1 cellular context compared by ENCODE assay signal in genomic region chr11:46916669-46917108, GRCh38.
A peak's percentile ranks its signal among the peaks of the same experiment; 100 is the strongest.
TF ChIP-seq lines count a peak whose summit lies in the region.

No MANE protein-coding gene starts in this region.

TF ChIP-seq in HepG2, 621 proteins besides CTCF, POLR2A, EP300 and RAD21 (continued from another document):
- TF ChIP-seq ZBTB26 (CRISPR knock-in tag; IDR thresholded peaks at IDR 0.05; ENCODE audit: borderline replicate concordance) (0 out of 2 replicates have a peak, but pooled peaks have one; percentile 7), PHF21A (CRISPR knock-in tag; IDR thresholded peaks at IDR 0.05) (peak; percentile 69; the same call in 1 of the 2 replicates), ASH2L (IDR thresholded peaks at IDR 0.05; ENCODE audit: insufficient read length, low read depth, low read length) (peak; percentile 18), MAX (IDR thresholded peaks at IDR 0.05) (peak; percentile 42; the same call in 1 of the 2 replicates), KLF6 (CRISPR knock-in tag; IDR thresholded peaks at IDR 0.05) (0 out of 2 replicates have a peak, but pooled peaks have one; percentile 20), ZNF430 (CRISPR knock-in tag; IDR thresholded peaks at IDR 0.05) (0 out of 2 replicates have a peak, but pooled peaks have one; percentile 22), ZBTB7B (CRISPR knock-in tag; IDR thresholded peaks at IDR 0.05) (0 out of 2 replicates have a peak, but pooled peaks have one; percentile 50), NFRKB (IDR thresholded peaks at IDR 0.05) (no peak), ZNF280D (CRISPR knock-in tag; IDR thresholded peaks at IDR 0.05) (peak; percentile 40; the same call in 1 of the 2 replicates), SAP130 (CRISPR knock-in tag; IDR thresholded peaks at IDR 0.05; ENCODE audit: low read depth) (peak; percentile 34), ZNF800 (CRISPR knock-in tag; IDR thresholded peaks at IDR 0.05) (0 out of 2 replicates have a peak, but pooled peaks have one; percentile 60), POLR2G (IDR thresholded peaks at IDR 0.05; ENCODE audit: low read depth, low read length) (0 out of 2 replicates have a peak, but pooled peaks have one; percentile 22), ZFY (CRISPR knock-in tag; IDR thresholded peaks at IDR 0.05) (peak; percentile 30), ZNF772 (CRISPR knock-in tag; IDR thresholded peaks at IDR 0.05) (no peak), ZNF441 (CRISPR knock-in tag; IDR thresholded peaks at IDR 0.05; ENCODE audit: borderline replicate concordance) (peak; percentile 40; the same call in 1 of the 2 replicates), ZNF720 (CRISPR knock-in tag; IDR thresholded peaks at IDR 0.05) (no peak), SMAD3 (CRISPR knock-in tag; IDR thresholded peaks at IDR 0.05) (0 out of 2 replicates have a peak, but pooled peaks have one; percentile 11), KLF15 (CRISPR knock-in tag; IDR thresholded peaks at IDR 0.05; ENCODE audit: borderline replicate concordance) (no peak), KDM3A (CRISPR knock-in tag; IDR thresholded peaks at IDR 0.05; ENCODE audit: low read depth) (0 out of 2 replicates have a peak, but pooled peaks have one; percentile 17), ONECUT2 (CRISPR knock-in tag; IDR thresholded peaks at IDR 0.05) (no peak), KDM2A (CRISPR knock-in tag; IDR thresholded peaks at IDR 0.05; ENCODE audit: borderline replicate concordance, low read depth) (peak; percentile 40; the same call in 1 of the 2 replicates), PHF8 (CRISPR knock-in tag; IDR thresholded peaks at IDR 0.05) (0 out of 2 replicates have a peak, but pooled peaks have one; percentile 8), ZBTB7A (CRISPR knock-in tag; IDR thresholded peaks at IDR 0.05) (0 out of 2 replicates have a peak, but pooled peaks have one; percentile 50), RARG (CRISPR knock-in tag; IDR thresholded peaks at IDR 0.05; ENCODE audit: low read depth) (no peak), LCORL (IDR thresholded peaks at IDR 0.05) (no peak), LCORL (CRISPR knock-in tag; IDR thresholded peaks at IDR 0.05) (peak; percentile 33; the same call in 1 of the 2 replicates), HDAC1 (CRISPR knock-in tag; IDR thresholded peaks at IDR 0.05) (peak; percentile 35; the same call in 1 of the 2 replicates), NFIC (IDR thresholded peaks at IDR 0.05; ENCODE audit: low read length) (0 out of 2 replicates have a peak, but pooled peaks have one; percentile 9), ZNF256 (CRISPR knock-in tag; conservative IDR thresholded peaks at IDR 0.05) (no peak)
- TF ChIP-seq, protein P1, sequence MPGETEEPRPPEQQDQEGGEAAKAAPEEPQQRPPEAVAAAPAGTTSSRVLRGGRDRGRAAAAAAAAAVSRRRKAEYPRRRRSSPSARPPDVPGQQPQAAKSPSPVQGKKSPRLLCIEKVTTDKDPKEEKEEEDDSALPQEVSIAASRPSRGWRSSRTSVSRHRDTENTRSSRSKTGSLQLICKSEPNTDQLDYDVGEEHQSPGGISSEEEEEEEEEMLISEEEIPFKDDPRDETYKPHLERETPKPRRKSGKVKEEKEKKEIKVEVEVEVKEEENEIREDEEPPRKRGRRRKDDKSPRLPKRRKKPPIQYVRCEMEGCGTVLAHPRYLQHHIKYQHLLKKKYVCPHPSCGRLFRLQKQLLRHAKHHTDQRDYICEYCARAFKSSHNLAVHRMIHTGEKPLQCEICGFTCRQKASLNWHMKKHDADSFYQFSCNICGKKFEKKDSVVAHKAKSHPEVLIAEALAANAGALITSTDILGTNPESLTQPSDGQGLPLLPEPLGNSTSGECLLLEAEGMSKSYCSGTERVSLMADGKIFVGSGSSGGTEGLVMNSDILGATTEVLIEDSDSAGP (CRISPR knock-in tag; IDR thresholded peaks at IDR 0.05; ENCODE audit: borderline replicate concordance): peak; percentile 97
- TF ChIP-seq, protein P2, sequence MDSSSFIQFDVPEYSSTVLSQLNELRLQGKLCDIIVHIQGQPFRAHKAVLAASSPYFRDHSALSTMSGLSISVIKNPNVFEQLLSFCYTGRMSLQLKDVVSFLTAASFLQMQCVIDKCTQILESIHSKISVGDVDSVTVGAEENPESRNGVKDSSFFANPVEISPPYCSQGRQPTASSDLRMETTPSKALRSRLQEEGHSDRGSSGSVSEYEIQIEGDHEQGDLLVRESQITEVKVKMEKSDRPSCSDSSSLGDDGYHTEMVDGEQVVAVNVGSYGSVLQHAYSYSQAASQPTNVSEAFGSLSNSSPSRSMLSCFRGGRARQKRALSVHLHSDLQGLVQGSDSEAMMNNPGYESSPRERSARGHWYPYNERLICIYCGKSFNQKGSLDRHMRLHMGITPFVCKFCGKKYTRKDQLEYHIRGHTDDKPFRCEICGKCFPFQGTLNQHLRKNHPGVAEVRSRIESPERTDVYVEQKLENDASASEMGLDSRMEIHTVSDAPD (CRISPR knock-in tag; IDR thresholded peaks at IDR 0.05): no peak
- TF ChIP-seq, protein P3, sequence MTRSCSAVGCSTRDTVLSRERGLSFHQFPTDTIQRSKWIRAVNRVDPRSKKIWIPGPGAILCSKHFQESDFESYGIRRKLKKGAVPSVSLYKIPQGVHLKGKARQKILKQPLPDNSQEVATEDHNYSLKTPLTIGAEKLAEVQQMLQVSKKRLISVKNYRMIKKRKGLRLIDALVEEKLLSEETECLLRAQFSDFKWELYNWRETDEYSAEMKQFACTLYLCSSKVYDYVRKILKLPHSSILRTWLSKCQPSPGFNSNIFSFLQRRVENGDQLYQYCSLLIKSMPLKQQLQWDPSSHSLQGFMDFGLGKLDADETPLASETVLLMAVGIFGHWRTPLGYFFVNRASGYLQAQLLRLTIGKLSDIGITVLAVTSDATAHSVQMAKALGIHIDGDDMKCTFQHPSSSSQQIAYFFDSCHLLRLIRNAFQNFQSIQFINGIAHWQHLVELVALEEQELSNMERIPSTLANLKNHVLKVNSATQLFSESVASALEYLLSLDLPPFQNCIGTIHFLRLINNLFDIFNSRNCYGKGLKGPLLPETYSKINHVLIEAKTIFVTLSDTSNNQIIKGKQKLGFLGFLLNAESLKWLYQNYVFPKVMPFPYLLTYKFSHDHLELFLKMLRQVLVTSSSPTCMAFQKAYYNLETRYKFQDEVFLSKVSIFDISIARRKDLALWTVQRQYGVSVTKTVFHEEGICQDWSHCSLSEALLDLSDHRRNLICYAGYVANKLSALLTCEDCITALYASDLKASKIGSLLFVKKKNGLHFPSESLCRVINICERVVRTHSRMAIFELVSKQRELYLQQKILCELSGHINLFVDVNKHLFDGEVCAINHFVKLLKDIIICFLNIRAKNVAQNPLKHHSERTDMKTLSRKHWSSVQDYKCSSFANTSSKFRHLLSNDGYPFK (CRISPR knock-in tag; IDR thresholded peaks at IDR 0.05; ENCODE audit: borderline replicate concordance): no peak
- TF ChIP-seq, protein P4, sequence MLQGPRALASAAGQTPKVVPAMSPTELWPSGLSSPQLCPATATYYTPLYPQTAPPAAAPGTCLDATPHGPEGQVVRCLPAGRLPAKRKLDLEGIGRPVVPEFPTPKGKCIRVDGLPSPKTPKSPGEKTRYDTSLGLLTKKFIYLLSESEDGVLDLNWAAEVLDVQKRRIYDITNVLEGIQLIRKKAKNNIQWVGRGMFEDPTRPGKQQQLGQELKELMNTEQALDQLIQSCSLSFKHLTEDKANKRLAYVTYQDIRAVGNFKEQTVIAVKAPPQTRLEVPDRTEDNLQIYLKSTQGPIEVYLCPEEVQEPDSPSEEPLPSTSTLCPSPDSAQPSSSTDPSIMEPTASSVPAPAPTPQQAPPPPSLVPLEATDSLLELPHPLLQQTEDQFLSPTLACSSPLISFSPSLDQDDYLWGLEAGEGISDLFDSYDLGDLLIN (CRISPR knock-in tag; IDR thresholded peaks at IDR 0.05; ENCODE audit: borderline replicate concordance): no peak
